In genomic region chr1:168966217-168966616, GRCh38 we compare ENCODE assay signal across 22 cellular contexts.
"Had no signal": no experiment of that assay in that cellular context is flagged by ENCODE, and none has a peak within 500 bp of the region (broad histone marks: within the 10 kb centered on the region; RNA-seq: fewer than 3 reads in every experiment).

No MANE protein-coding gene starts in this region.

- H3K9me3 Mint-ChIP-seq: nephron; stimulated activated naive CD8-positive, alpha-beta T cell treated with anti-CD3 and anti-CD28 coated beads, Interleukin-15, amount 100 ng/mL, for 72 hours had no signal

- H3K4me3 ChIP-seq: coronary artery, hepatocyte, left ventricle myocardium inferior, lower lobe of right lung, pancreas, smooth muscle cell, testis, tibial nerve had no signal

- DNase-seq: effector CD4-positive, alpha-beta T cell; foreskin melanocyte; head of caudate nucleus; kidney; left cardiac atrium; left ventricle myocardium inferior; lower lobe of right lung; occipital lobe; pancreas; right cardiac atrium; stimulated activated CD4-positive, alpha-beta T cell treated with anti-CD3 and anti-CD28 coated beads, Interleukin-2, amount 100 ng/mL, for 48 hours; stimulated activated naive B cell treated with anti-CD40 and anti-IgM and Interleukin-4, amounts not matched to agents 10 μg/mL and 1 μg/mL and 100 μg/mL, for 72 hours; stimulated activated naive CD8-positive, alpha-beta T cell treated with anti-CD3 and anti-CD28 coated beads, Interleukin-15, amount 100 ng/mL, for 72 hours; testis had no signal

- H3K27ac ChIP-seq: coronary artery, hepatocyte, left ventricle myocardium inferior, lower lobe of right lung, pancreas, testis, tibial nerve had no signal

- ATAC-seq: left cardiac atrium; lower lobe of right lung; pancreas; right cardiac atrium; stimulated activated naive B cell treated with anti-CD40 and anti-IgM and Interleukin-4, amounts not matched to agents 10 μg/mL and 1 μg/mL and 100 μg/mL, for 72 hours; stimulated activated naive CD8-positive, alpha-beta T cell treated with anti-CD3 and anti-CD28 coated beads, Interleukin-15, amount 100 ng/mL, for 72 hours had no signal

- H3K9me3 ChIP-seq: left ventricle myocardium inferior, lower lobe of right lung, pancreas, testis, tibial nerve had no signal

- H3K27me3 ChIP-seq: hepatocyte, pancreas, testis, tibial nerve had no signal

- H3K4me1 Mint-ChIP-seq: memory B cell had no signal

- H3K27me3 Mint-ChIP-seq: stimulated activated naive CD8-positive, alpha-beta T cell treated with anti-CD3 and anti-CD28 coated beads, Interleukin-15, amount 100 ng/mL, for 72 hours had no signal

- H3K4me1 ChIP-seq: lower lobe of right lung, pancreas had no signal

- H3K36me3 ChIP-seq: left ventricle myocardium inferior, lower lobe of right lung, pancreas, tibial nerve had no signal

- H3K27ac Mint-ChIP-seq: memory B cell; mesothelial cell of epicardium; nephron; progenitor cell of endocrine pancreas; stimulated activated naive B cell treated with anti-CD40 and anti-IgM and Interleukin-4, amounts not matched to agents 10 μg/mL and 1 μg/mL and 100 μg/mL, for 72 hours had no signal

- H3K4me3 Mint-ChIP-seq: memory B cell; mesothelial cell of epicardium; nephron; stimulated activated naive B cell treated with anti-CD40 and anti-IgM and Interleukin-4, amounts not matched to agents 10 μg/mL and 1 μg/mL and 100 μg/mL, for 72 hours; stimulated activated naive CD8-positive, alpha-beta T cell treated with anti-CD3 and anti-CD28 coated beads, Interleukin-15, amount 100 ng/mL, for 72 hours had no signal

- H3K36me3 Mint-ChIP-seq: memory B cell; mesothelial cell of epicardium; stimulated activated naive B cell treated with anti-CD40 and anti-IgM and Interleukin-4, amounts not matched to agents 10 μg/mL and 1 μg/mL and 100 μg/mL, for 72 hours had no signal
